Comparison of ENCODE assay signal across 9 cellular contexts in the genomic region with DNA sequence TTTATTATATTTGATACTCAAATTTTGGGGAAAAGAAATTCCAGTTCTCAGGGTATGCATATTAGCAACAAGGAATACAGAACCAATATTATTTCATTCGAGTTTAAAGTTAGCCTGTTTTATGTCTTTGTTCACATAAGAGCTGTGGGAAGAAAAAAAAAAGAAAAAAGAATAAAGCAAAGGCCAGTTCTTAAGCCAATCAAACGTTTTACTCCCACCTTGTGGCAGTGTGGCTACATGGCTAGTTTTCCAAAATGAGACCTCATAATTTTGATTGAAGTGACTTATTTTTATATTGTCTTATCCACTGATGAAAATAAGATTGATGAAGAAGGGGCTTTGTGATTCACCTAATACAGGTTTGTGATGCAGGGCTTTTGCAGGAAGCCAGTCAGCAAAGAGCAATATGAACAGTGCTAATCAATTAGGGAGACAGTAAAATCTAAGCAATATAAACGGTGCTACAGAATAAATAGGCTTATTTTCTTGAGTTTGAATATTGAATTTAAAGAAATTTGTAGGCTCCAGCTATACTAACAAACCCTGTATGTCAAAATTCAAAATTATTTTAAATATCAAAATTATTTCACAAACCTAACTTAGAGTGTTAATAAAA.
DNase-seq lines count a peak whose midpoint lies in the region; ATAC-seq and TF ChIP-seq lines count a peak whose summit lies in the region.
"Had no signal": no experiment of that assay in that cellular context is flagged by ENCODE, and none has a peak within 500 bp of the region (broad histone marks: within the 10 kb centered on the region; RNA-seq: fewer than 3 reads in every experiment).

No MANE protein-coding gene starts in this region.

- H3K27me3 ChIP-seq in brain microvascular endothelial cell (replicated peaks): no peaks in the 10 kb centered on the region

- ATAC-seq in HG03342 (IDR thresholded peaks at IDR 0.05; ENCODE audit: unreplicated experiment): no peak

- TF ChIP-seq CTCF in brain microvascular endothelial cell (IDR thresholded peaks at IDR 0.05; ENCODE audit: low read depth, low read length, missing control alignments): peak; percentile 34

- DNase-seq in HT-29 (ENCODE audit: low spot score) (peak; percentile 11), NCI-H2107 treated with DMSO at 0.1 percent for 48 hours (lab: John Stamatoyannopoulos, UW; ENCODE audit: unreplicated experiment) (peak; percentile 79), brain microvascular endothelial cell (no peak), non-pigmented ciliary epithelial cell (ENCODE audit: low read depth) (peak; percentile 4), AML-193 (lab: John Stamatoyannopoulos, UW) (no peak), T-helper 2 cell (no peak)
- DNase-seq: effector memory CD4-positive, alpha-beta T cell; stimulated activated CD4-positive, alpha-beta T cell treated with anti-CD3 and anti-CD28 coated beads, Interleukin-2, amount 100 ng/mL, for 24 hours had no signal

- no peaks in the 10 kb centered on the region for H3K36me3 ChIP-seq in brain microvascular endothelial cell (replicated peaks)

- H3K27ac ChIP-seq in brain microvascular endothelial cell: no peak overlapping the region

- H3K4me3 ChIP-seq in brain microvascular endothelial cell (ENCODE audit: low read depth, low read length): no peak overlapping the region

- in situ Hi-C loops in brain microvascular endothelial cell (cut with HindIII; ENCODE audit: low pct_ligation_motif_present, low sequenced_read_pairs): no loop called here

Comparison
In these comparisons a context has a peak if more than half of its experiments do, and no peak if none do; other contexts are left out.
1. DNase-seq: peak in HT-29 (single experiment), NCI-H2107 treated with DMSO at 0.1 percent for 48 hours (single experiment) and non-pigmented ciliary epithelial cell (single experiment); none in brain microvascular endothelial cell (single experiment), AML-193 (0 of 2) and T-helper 2 cell (0 of 5).